ENCODE assay signal across 10 cellular contexts in genomic region chr11:68469122-68469521, GRCh38. TPM values are rescaled to one million over a fixed set of nuclear protein-coding genes. Genes with fewer than 3 reads are reported as not detected.
A peak's percentile ranks its signal among the peaks of the same experiment; 100 is the strongest.
DNase-seq lines count a peak whose midpoint lies in the region; ATAC-seq lines count a peak whose summit lies in the region.
"Had no signal": no experiment of that assay in that cellular context is flagged by ENCODE, and none has a peak within 500 bp of the region (broad histone marks: within the 10 kb centered on the region; RNA-seq: fewer than 3 reads in every experiment).

No MANE protein-coding gene starts in this region.

- H3K4me1 Mint-ChIP-seq in activated naive CD8-positive, alpha-beta T cell treated with anti-CD3 and anti-CD28 coated beads, Interleukin-2, amount 10 ng/mL, durations not matched to agents 7 days and 5 days: peaks cover 77% of the 10 kb centered on the region
- H3K4me1 Mint-ChIP-seq in activated naive CD8-positive, alpha-beta T cell treated with anti-CD3 and anti-CD28 coated beads for 36 hours: peaks cover 82% of the 10 kb centered on the region
- H3K4me1 Mint-ChIP-seq in activated CD4-positive, alpha-beta memory T cell treated with anti-CD3 and anti-CD28 coated beads, Interleukin-2, amount 10 ng/mL, durations not matched to agents 7 days and 5 days: peaks cover 89% of the 10 kb centered on the region
- peaks cover 97% of the 10 kb centered on the region for H3K4me1 Mint-ChIP-seq in stimulated activated memory B cell treated with anti-CD40 and anti-IgM and Interleukin-4, amounts not matched to agents 10 μg/mL and 1 μg/mL and 100 μg/mL, for 72 hours

- intact Hi-C loops in left colon (cut with DNase I, micrococcal nuclease): no loop called here

- no peaks in the 10 kb centered on the region for H3K9me3 Mint-ChIP-seq in activated naive CD8-positive, alpha-beta T cell treated with anti-CD3 and anti-CD28 coated beads, Interleukin-2, amount 10 ng/mL, durations not matched to agents 7 days and 5 days
- H3K9me3 Mint-ChIP-seq in activated naive CD8-positive, alpha-beta T cell treated with anti-CD3 and anti-CD28 coated beads for 36 hours: no peaks in the 10 kb centered on the region
- H3K9me3 Mint-ChIP-seq in activated CD4-positive, alpha-beta memory T cell treated with anti-CD3 and anti-CD28 coated beads, Interleukin-2, amount 10 ng/mL, durations not matched to agents 7 days and 5 days: no peaks in the 10 kb centered on the region
- H3K9me3 Mint-ChIP-seq in stimulated activated memory B cell treated with anti-CD40 and anti-IgM and Interleukin-4, amounts not matched to agents 10 μg/mL and 1 μg/mL and 100 μg/mL, for 72 hours: no peaks in the 10 kb centered on the region

- DNase-seq in activated naive CD8-positive, alpha-beta T cell treated with anti-CD3 and anti-CD28 coated beads, Interleukin-2, amount 10 ng/mL, durations not matched to agents 7 days and 5 days: no peak
- no peak for DNase-seq in activated naive CD8-positive, alpha-beta T cell treated with anti-CD3 and anti-CD28 coated beads for 36 hours
- DNase-seq in activated CD4-positive, alpha-beta memory T cell treated with anti-CD3 and anti-CD28 coated beads, Interleukin-2, amount 10 ng/mL, durations not matched to agents 7 days and 5 days: no peak
- DNase-seq in left colon (no peak), DMS53 (lab: John Stamatoyannopoulos, UW) (no peak), NCI-H2171 treated with DMSO at 0.1 percent for 48 hours (lab: John Stamatoyannopoulos, UW) (no peak)
- DNase-seq: activated CD4-positive, alpha-beta T cell treated with anti-CD3 and anti-CD28 coated beads, Interleukin-2, amount 50 U/mL, for 48 hours; NCI-H1436 had no signal

- no peaks in the 10 kb centered on the region for H3K27me3 Mint-ChIP-seq in activated naive CD8-positive, alpha-beta T cell treated with anti-CD3 and anti-CD28 coated beads, Interleukin-2, amount 10 ng/mL, durations not matched to agents 7 days and 5 days
- no peaks in the 10 kb centered on the region for H3K27me3 Mint-ChIP-seq in activated naive CD8-positive, alpha-beta T cell treated with anti-CD3 and anti-CD28 coated beads for 36 hours
- no peaks in the 10 kb centered on the region for H3K27me3 Mint-ChIP-seq in activated CD4-positive, alpha-beta memory T cell treated with anti-CD3 and anti-CD28 coated beads, Interleukin-2, amount 10 ng/mL, durations not matched to agents 7 days and 5 days
- H3K27me3 Mint-ChIP-seq in stimulated activated memory B cell treated with anti-CD40 and anti-IgM and Interleukin-4, amounts not matched to agents 10 μg/mL and 1 μg/mL and 100 μg/mL, for 72 hours: no peaks in the 10 kb centered on the region

- H3K27ac Mint-ChIP-seq in activated naive CD8-positive, alpha-beta T cell treated with anti-CD3 and anti-CD28 coated beads, Interleukin-2, amount 10 ng/mL, durations not matched to agents 7 days and 5 days: no peak overlapping the region
- no peak overlapping the region for H3K27ac Mint-ChIP-seq in activated naive CD8-positive, alpha-beta T cell treated with anti-CD3 and anti-CD28 coated beads for 36 hours
- H3K27ac Mint-ChIP-seq in activated CD4-positive, alpha-beta memory T cell treated with anti-CD3 and anti-CD28 coated beads, Interleukin-2, amount 10 ng/mL, durations not matched to agents 7 days and 5 days: peak overlapping the region; percentile 8
- H3K27ac Mint-ChIP-seq in stimulated activated memory B cell treated with anti-CD40 and anti-IgM and Interleukin-4, amounts not matched to agents 10 μg/mL and 1 μg/mL and 100 μg/mL, for 72 hours: peak overlapping the region; percentile 58

- no peak for ATAC-seq in activated naive CD8-positive, alpha-beta T cell treated with anti-CD3 and anti-CD28 coated beads, Interleukin-2, amount 10 ng/mL, durations not matched to agents 7 days and 5 days (ENCODE audit: low read depth)
- ATAC-seq in left colon (peak; percentile 48), HG03378 (IDR thresholded peaks at IDR 0.05; ENCODE audit: unreplicated experiment) (no peak)
- ATAC-seq in stimulated activated memory B cell treated with anti-CD40 and anti-IgM and Interleukin-4, amounts not matched to agents 10 μg/mL and 1 μg/mL and 100 μg/mL, for 72 hours: no peak

- POLR2A ChIA-PET in activated naive CD8-positive, alpha-beta T cell treated with anti-CD3 and anti-CD28 coated beads, Interleukin-2, amount 10 ng/mL, durations not matched to agents 7 days and 5 days (lab: Charles Lee): no interaction called here
- POLR2A ChIA-PET in activated CD4-positive, alpha-beta memory T cell treated with anti-CD3 and anti-CD28 coated beads, Interleukin-2, amount 10 ng/mL, durations not matched to agents 7 days and 5 days (lab: Charles Lee): no interaction called here

- CTCF ChIA-PET in activated CD4-positive, alpha-beta memory T cell treated with anti-CD3 and anti-CD28 coated beads, Interleukin-2, amount 10 ng/mL, durations not matched to agents 7 days and 5 days (lab: Charles Lee): no interaction called here

- H3K36me3 Mint-ChIP-seq in activated naive CD8-positive, alpha-beta T cell treated with anti-CD3 and anti-CD28 coated beads, Interleukin-2, amount 10 ng/mL, durations not matched to agents 7 days and 5 days: peaks cover 32% of the 10 kb centered on the region
- peaks cover 53% of the 10 kb centered on the region for H3K36me3 Mint-ChIP-seq in activated naive CD8-positive, alpha-beta T cell treated with anti-CD3 and anti-CD28 coated beads for 36 hours
- peaks cover 58% of the 10 kb centered on the region for H3K36me3 Mint-ChIP-seq in activated CD4-positive, alpha-beta memory T cell treated with anti-CD3 and anti-CD28 coated beads, Interleukin-2, amount 10 ng/mL, durations not matched to agents 7 days and 5 days (ENCODE audit: low read depth)
- H3K36me3 Mint-ChIP-seq in stimulated activated memory B cell treated with anti-CD40 and anti-IgM and Interleukin-4, amounts not matched to agents 10 μg/mL and 1 μg/mL and 100 μg/mL, for 72 hours: peaks cover 31% of the 10 kb centered on the region

- peak overlapping the region; percentile 73 for H3K4me3 Mint-ChIP-seq in activated naive CD8-positive, alpha-beta T cell treated with anti-CD3 and anti-CD28 coated beads, Interleukin-2, amount 10 ng/mL, durations not matched to agents 7 days and 5 days
- H3K4me3 Mint-ChIP-seq in activated naive CD8-positive, alpha-beta T cell treated with anti-CD3 and anti-CD28 coated beads for 36 hours: no peak overlapping the region
- H3K4me3 Mint-ChIP-seq in activated CD4-positive, alpha-beta memory T cell treated with anti-CD3 and anti-CD28 coated beads, Interleukin-2, amount 10 ng/mL, durations not matched to agents 7 days and 5 days: no peak overlapping the region
- H3K4me3 Mint-ChIP-seq in stimulated activated memory B cell treated with anti-CD40 and anti-IgM and Interleukin-4, amounts not matched to agents 10 μg/mL and 1 μg/mL and 100 μg/mL, for 72 hours: no peak overlapping the region

RNA-seq across cellular contexts. Expression of gene PPP6R3, which starts 8.6 kb away (rescaled TPM):
- total RNA-seq in activated naive CD8-positive, alpha-beta T cell treated with anti-CD3 and anti-CD28 coated beads, Interleukin-2, amount 10 ng/mL, durations not matched to agents 7 days and 5 days: 100 to 1,000 TPM; 117 to 118 TPM
- 100 to 1,000 TPM; 122 to 123 TPM for total RNA-seq in activated naive CD8-positive, alpha-beta T cell treated with anti-CD3 and anti-CD28 coated beads for 36 hours
- total RNA-seq in activated CD4-positive, alpha-beta memory T cell treated with anti-CD3 and anti-CD28 coated beads, Interleukin-2, amount 10 ng/mL, durations not matched to agents 7 days and 5 days: 100 to 1,000 TPM; 105 to 115 TPM
- 100 to 1,000 TPM; 102 to 112 TPM for total RNA-seq in left colon

Comparison
In these comparisons a context has a peak if more than half of its experiments do, and no peak if none do; other contexts are left out.
1. H3K27ac Mint-ChIP-seq: peak in activated CD4-positive, alpha-beta memory T cell treated with anti-CD3 and anti-CD28 coated beads, Interleukin-2, amount 10 ng/mL, durations not matched to agents 7 days and 5 days (single experiment) and stimulated activated memory B cell treated with anti-CD40 and anti-IgM and Interleukin-4, amounts not matched to agents 10 μg/mL and 1 μg/mL and 100 μg/mL, for 72 hours (single experiment); none in activated naive CD8-positive, alpha-beta T cell treated with anti-CD3 and anti-CD28 coated beads, Interleukin-2, amount 10 ng/mL, durations not matched to agents 7 days and 5 days (single experiment) and activated naive CD8-positive, alpha-beta T cell treated with anti-CD3 and anti-CD28 coated beads for 36 hours (single experiment).